In the genomic region with DNA sequence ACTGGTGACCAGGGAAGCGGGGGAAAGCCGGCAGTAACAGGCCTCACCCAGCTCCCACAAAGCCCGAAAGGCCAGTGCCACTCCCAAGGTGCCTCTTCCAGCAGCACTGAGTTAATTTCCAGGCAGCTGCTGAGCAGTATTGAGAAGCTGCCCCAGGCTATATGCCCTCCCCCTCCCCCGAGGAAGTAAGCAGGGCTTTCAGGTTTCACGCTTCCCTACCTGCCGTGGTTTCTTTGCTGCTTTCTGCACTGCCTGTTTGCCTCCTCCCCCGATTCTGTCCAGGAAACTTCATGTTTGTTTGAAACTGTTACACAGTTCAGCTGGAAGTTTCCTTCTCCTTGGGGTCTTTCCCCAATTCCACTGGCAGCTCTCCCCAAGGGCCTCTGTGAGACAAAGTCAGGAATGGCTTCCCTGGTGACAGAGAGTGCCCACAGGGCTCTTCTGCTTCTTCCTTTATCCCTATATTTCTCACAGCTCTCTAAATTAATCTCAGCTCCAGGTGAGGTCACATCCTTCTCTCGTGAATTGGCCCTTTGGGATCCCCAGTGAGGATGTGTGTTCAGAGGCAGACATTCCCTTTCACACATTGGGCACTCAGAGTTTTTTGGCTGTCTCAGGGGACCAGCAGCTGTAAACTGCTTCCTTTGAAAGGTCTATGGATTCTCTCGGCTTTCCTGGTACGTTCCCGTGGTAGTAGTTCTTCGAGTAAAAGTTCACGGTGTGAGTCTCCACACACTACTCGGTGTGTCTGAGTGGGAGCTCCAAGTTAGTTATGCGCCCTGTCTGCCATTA, we compare ENCODE assay signal across 8 cellular contexts. TPM values are rescaled to one million over a fixed set of nuclear protein-coding genes. Genes with fewer than 3 reads are reported as not detected.
DNase-seq lines count a peak whose midpoint lies in the region; ATAC-seq and TF ChIP-seq lines count a peak whose summit lies in the region.

No MANE protein-coding gene starts in this region.

- peaks cover 0 to 2% (median 0%) of the 10 kb centered on the region in 3 donors for H3K27me3 Mint-ChIP-seq in immature natural killer cell (ENCODE audit: low read depth in 3 of 3)

- no peaks in the 10 kb centered on the region for H3K27me3 ChIP-seq in thyroid gland

- intact Hi-C loops in thyroid gland (cut with DNase I) = no loop called here

- H3K4me3 ChIP-seq in thyroid gland (replicated peaks in 1 of 3) = no peak overlapping the region

- H3K27ac ChIP-seq in thyroid gland = peak overlapping the region in 2 of 3 donors; percentile 5 to 64

- TF ChIP-seq CTCF in thyroid gland (IDR thresholded peaks at IDR 0.05) = no peak

- peaks cover 0 to 1% (median under 1%) of the 10 kb centered on the region in 3 donors for H3K36me3 Mint-ChIP-seq in immature natural killer cell

- H3K36me3 ChIP-seq in thyroid gland = no peaks in the 10 kb centered on the region

- WGBS in thyroid gland, 2 donors = 53% methylated on average over 14 to 15 of the region's 15 CpGs

- no peak for TF ChIP-seq POLR2A in thyroid gland (IDR thresholded peaks at IDR 0.05)

- peak; percentile 4 for DNase-seq in DMS79 (lab: John Stamatoyannopoulos, UW)
- peak; percentile 70 for DNase-seq in activated CD8-positive, alpha-beta memory T cell treated with anti-CD3 and anti-CD28 coated beads for 24 hours
- peak in 2 of 3 donors; percentile 25 to 35 for DNase-seq in immature natural killer cell
- DNase-seq in thyroid gland = peak; percentile 66 to 70
- no peak for DNase-seq in cerebellar nuclear complex (lab: John Stamatoyannopoulos, UW)
- DNase-seq in NCI-H1092 treated with DMSO at 0.1 percent for 48 hours (lab: John Stamatoyannopoulos, UW) = no peak

- peak overlapping the region; percentile 74 to 87 (median 77) for H3K27ac Mint-ChIP-seq in immature natural killer cell

- peak overlapping the region; percentile 62 to 74 (median 66) for H3K4me3 Mint-ChIP-seq in immature natural killer cell

- H3K4me1 Mint-ChIP-seq in immature natural killer cell = peaks cover 79 to 91% of the 10 kb centered on the region in 2 donors

- peak; percentile 86 for ATAC-seq in GM19468 (IDR thresholded peaks at IDR 0.05; ENCODE audit: extremely low read depth, unreplicated experiment)
- ATAC-seq in HG03521 (IDR thresholded peaks at IDR 0.05; ENCODE audit: unreplicated experiment) = peak; percentile 92

- H3K9me3 Mint-ChIP-seq in immature natural killer cell = peaks cover 0 to under 1% (median 0%) of the 10 kb centered on the region in 6 donors

- H3K9me3 ChIP-seq in thyroid gland = no peaks in the 10 kb centered on the region

- H3K4me1 ChIP-seq in thyroid gland = peaks cover 13 to 16% of the 10 kb centered on the region in 2 donors

RNA-seq across cellular contexts. Expression of gene C1GALT1, which starts 19.4 kb away (rescaled TPM):
- polyA plus RNA-seq in immature natural killer cell = 10 to 100 TPM; 56.8 to 83.9 (median 59.4) TPM
- 10 to 100 TPM; 42.9 to 99.9 (median 54.6) TPM for total RNA-seq in thyroid gland

Comparison
In these comparisons a context has a peak if more than half of its experiments do, and no peak if none do; other contexts are left out.
1. DNase-seq: peak in DMS79 (single experiment), activated CD8-positive, alpha-beta memory T cell treated with anti-CD3 and anti-CD28 coated beads for 24 hours (single experiment), immature natural killer cell (2 of 3) and thyroid gland (2 of 2); none in cerebellar nuclear complex (0 of 2) and NCI-H1092 treated with DMSO at 0.1 percent for 48 hours (single experiment).